Comparison of ENCODE assay signal across 1 cellular context in the genomic region with DNA sequence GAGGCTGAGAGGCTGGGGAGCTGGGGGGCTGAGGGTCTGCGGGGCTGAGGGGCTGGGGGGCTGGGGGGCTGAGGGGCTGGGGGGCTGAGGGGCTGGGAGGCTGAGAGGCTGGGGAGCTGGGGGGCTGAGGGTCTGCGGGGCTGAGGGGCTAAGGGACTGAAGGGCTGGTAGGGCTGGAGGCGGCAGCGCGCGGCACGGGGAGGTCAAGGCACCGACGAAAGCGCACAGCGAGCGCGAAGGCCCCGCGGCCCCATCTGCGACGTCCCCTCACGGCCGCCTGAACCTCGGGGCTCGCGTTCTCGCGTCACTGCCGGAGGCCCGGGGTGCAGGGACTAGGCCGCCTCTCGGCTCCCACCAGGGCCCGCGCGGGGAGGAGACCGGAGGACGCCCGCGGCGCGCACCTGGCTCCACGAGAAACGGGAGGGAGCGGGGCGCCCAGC.
TF ChIP-seq lines count a peak whose summit lies in the region.

No MANE protein-coding gene starts in this region.

TF ChIP-seq in K562, 482 proteins besides CTCF, POLR2A, EP300 and RAD21 (continued from another document):
- TF ChIP-seq, protein P1, sequence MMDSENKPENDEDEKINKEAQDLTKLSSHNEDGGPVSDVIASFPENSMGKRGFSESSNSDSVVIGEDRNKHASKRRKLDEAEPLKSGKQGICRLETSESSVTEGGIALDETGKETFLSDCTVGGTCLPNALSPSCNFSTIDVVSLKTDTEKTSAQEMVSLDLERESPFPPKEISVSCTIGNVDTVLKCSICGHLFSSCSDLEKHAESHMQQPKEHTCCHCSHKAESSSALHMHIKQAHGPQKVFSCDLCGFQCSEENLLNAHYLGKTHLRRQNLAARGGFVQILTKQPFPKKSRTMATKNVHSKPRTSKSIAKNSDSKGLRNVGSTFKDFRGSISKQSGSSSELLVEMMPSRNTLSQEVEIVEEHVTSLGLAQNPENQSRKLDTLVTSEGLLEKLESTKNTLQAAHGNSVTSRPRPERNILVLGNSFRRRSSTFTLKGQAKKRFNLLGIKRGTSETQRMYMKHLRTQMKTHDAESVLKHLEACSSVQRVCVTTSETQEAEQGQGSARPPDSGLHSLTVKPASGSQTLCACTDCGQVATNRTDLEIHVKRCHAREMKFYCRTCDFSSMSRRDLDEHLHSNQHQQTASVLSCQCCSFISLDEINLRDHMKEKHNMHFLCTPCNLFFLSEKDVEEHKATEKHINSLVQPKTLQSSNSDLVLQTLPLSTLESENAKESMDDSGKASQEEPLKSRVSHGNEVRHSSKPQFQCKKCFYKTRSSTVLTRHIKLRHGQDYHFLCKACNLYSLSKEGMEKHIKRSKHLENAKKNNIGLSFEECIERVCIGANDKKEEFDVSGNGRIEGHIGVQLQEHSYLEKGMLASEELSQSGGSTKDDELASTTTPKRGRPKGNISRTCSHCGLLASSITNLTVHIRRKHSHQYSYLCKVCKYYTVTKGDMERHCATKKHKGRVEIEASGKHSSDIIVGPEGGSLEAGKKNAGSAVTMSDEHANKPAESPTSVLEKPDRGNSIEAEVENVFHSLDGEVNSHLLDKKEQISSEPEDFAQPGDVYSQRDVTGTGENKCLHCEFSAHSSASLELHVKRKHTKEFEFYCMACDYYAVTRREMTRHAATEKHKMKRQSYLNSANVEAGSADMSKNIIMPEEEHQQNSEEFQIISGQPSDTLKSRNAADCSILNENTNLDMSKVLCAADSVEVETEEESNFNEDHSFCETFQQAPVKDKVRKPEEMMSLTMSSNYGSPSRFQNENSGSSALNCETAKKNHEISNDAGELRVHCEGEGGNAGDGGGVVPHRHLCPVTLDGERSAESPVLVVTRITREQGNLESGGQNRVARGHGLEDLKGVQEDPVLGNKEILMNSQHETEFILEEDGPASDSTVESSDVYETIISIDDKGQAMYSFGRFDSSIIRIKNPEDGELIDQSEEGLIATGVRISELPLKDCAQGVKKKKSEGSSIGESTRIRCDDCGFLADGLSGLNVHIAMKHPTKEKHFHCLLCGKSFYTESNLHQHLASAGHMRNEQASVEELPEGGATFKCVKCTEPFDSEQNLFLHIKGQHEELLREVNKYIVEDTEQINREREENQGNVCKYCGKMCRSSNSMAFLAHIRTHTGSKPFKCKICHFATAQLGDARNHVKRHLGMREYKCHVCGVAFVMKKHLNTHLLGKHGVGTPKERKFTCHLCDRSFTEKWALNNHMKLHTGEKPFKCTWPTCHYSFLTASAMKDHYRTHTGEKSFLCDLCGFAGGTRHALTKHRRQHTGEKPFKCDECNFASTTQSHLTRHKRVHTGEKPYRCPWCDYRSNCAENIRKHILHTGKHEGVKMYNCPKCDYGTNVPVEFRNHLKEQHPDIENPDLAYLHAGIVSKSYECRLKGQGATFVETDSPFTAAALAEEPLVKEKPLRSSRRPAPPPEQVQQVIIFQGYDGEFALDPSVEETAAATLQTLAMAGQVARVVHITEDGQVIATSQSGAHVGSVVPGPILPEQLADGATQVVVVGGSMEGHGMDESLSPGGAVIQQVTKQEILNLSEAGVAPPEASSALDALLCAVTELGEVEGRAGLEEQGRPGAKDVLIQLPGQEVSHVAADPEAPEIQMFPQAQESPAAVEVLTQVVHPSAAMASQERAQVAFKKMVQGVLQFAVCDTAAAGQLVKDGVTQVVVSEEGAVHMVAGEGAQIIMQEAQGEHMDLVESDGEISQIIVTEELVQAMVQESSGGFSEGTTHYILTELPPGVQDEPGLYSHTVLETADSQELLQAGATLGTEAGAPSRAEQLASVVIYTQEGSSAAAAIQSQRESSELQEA (IDR thresholded peaks at IDR 0.05; ENCODE audit: low read depth) = no peak
- TF ChIP-seq POLR2B (IDR thresholded peaks at IDR 0.05; ENCODE audit: low read depth, partially characterized antibody) (no peak), SAP30 (IDR thresholded peaks at IDR 0.05; ENCODE audit: borderline replicate concordance, insufficient read depth, low read depth, low read length, poor library complexity, severe bottlenecking) (peak; percentile 24), PCBP2 (IDR thresholded peaks at IDR 0.05; ENCODE audit: low read depth, low read length, poor library complexity, severe bottlenecking) (no peak), FOSL1 (tag; conservative IDR thresholded peaks at IDR 0.05) (no peak), POLR3A (IDR thresholded peaks at IDR 0.05; ENCODE audit: borderline replicate concordance, extremely low read depth, insufficient read depth, insufficient read length) (no peak), PHF8 (IDR thresholded peaks at IDR 0.05; ENCODE audit: borderline replicate concordance, low read length) (no peak), SMAD2 (IDR thresholded peaks at IDR 0.05; ENCODE audit: low read depth, low read length) (no peak), ZNF124 (CRISPR knock-in tag; IDR thresholded peaks at IDR 0.05) (no peak), ETV1 (tag; conservative IDR thresholded peaks at IDR 0.05; ENCODE audit: low read depth) (no peak), MTA1 (IDR thresholded peaks at IDR 0.05; ENCODE audit: borderline replicate concordance) (no peak), HNRNPK (IDR thresholded peaks at IDR 0.05; ENCODE audit: low read depth, low read length, poor library complexity, severe bottlenecking) (peak; percentile 85), HMG20A (CRISPR knock-in tag; conservative IDR thresholded peaks at IDR 0.05) (no peak), ZFP36 (IDR thresholded peaks at IDR 0.05; ENCODE audit: low read depth, low read length, partially characterized antibody) (no peak), KDM5B (IDR thresholded peaks at IDR 0.05; ENCODE audit: insufficient replicate concordance, low read depth, low read length) (no peak), THRAP3 (IDR thresholded peaks at IDR 0.05; ENCODE audit: borderline replicate concordance) (no peak), ZNF121 (CRISPR knock-in tag; conservative IDR thresholded peaks at IDR 0.05) (no peak), KLF1 (tag; IDR thresholded peaks at IDR 0.05) (no peak)
- TF ChIP-seq, protein P2, sequence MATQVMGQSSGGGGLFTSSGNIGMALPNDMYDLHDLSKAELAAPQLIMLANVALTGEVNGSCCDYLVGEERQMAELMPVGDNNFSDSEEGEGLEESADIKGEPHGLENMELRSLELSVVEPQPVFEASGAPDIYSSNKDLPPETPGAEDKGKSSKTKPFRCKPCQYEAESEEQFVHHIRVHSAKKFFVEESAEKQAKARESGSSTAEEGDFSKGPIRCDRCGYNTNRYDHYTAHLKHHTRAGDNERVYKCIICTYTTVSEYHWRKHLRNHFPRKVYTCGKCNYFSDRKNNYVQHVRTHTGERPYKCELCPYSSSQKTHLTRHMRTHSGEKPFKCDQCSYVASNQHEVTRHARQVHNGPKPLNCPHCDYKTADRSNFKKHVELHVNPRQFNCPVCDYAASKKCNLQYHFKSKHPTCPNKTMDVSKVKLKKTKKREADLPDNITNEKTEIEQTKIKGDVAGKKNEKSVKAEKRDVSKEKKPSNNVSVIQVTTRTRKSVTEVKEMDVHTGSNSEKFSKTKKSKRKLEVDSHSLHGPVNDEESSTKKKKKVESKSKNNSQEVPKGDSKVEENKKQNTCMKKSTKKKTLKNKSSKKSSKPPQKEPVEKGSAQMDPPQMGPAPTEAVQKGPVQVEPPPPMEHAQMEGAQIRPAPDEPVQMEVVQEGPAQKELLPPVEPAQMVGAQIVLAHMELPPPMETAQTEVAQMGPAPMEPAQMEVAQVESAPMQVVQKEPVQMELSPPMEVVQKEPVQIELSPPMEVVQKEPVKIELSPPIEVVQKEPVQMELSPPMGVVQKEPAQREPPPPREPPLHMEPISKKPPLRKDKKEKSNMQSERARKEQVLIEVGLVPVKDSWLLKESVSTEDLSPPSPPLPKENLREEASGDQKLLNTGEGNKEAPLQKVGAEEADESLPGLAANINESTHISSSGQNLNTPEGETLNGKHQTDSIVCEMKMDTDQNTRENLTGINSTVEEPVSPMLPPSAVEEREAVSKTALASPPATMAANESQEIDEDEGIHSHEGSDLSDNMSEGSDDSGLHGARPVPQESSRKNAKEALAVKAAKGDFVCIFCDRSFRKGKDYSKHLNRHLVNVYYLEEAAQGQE (CRISPR knock-in tag; IDR thresholded peaks at IDR 0.05; ENCODE audit: low read depth) = peak; percentile 54; the same call in 1 of the 2 replicates
- TF ChIP-seq, protein P3, sequence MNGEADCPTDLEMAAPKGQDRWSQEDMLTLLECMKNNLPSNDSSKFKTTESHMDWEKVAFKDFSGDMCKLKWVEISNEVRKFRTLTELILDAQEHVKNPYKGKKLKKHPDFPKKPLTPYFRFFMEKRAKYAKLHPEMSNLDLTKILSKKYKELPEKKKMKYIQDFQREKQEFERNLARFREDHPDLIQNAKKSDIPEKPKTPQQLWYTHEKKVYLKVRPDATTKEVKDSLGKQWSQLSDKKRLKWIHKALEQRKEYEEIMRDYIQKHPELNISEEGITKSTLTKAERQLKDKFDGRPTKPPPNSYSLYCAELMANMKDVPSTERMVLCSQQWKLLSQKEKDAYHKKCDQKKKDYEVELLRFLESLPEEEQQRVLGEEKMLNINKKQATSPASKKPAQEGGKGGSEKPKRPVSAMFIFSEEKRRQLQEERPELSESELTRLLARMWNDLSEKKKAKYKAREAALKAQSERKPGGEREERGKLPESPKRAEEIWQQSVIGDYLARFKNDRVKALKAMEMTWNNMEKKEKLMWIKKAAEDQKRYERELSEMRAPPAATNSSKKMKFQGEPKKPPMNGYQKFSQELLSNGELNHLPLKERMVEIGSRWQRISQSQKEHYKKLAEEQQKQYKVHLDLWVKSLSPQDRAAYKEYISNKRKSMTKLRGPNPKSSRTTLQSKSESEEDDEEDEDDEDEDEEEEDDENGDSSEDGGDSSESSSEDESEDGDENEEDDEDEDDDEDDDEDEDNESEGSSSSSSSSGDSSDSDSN (IDR thresholded peaks at IDR 0.05; ENCODE audit: borderline replicate concordance in 1 of 2, low read depth in 2 of 2, low read length in 2 of 2) = 0 out of 4 replicates have a peak, but pooled peaks of 1 of the 2 experiments have one; percentile 23
- TF ChIP-seq, protein P4, sequence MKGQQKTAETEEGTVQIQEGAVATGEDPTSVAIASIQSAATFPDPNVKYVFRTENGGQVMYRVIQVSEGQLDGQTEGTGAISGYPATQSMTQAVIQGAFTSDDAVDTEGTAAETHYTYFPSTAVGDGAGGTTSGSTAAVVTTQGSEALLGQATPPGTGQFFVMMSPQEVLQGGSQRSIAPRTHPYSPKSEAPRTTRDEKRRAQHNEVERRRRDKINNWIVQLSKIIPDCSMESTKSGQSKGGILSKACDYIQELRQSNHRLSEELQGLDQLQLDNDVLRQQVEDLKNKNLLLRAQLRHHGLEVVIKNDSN (CRISPR knock-in tag; IDR thresholded peaks at IDR 0.05) = no peak
- TF ChIP-seq, protein P5, sequence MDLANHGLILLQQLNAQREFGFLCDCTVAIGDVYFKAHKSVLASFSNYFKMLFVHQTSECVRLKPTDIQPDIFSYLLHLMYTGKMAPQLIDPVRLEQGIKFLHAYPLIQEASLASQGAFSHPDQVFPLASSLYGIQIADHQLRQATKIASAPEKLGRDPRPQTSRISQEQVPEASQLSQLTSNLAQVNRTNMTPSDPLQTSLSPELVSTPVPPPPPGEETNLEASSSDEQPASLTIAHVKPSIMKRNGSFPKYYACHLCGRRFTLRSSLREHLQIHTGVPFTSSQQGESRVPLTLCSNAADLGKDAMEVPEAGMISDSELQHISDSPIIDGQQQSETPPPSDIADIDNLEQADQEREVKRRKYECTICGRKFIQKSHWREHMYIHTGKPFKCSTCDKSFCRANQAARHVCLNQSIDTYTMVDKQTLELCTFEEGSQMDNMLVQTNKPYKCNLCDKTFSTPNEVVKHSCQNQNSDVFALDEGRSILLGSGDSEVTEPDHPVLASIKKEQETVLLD (IDR thresholded peaks at IDR 0.05) = no peak
